Comparison of ENCODE assay signal across 9 cellular contexts in genomic region chr5:179621551-179621971, GRCh38. TPM values are rescaled to one million over a fixed set of nuclear protein-coding genes. Genes with fewer than 3 reads are reported as not detected.
DNase-seq lines count a peak whose midpoint lies in the region; ATAC-seq and TF ChIP-seq lines count a peak whose summit lies in the region.
"Had no signal": no experiment of that assay in that cellular context is flagged by ENCODE, and none has a peak within 500 bp of the region (broad histone marks: within the 10 kb centered on the region; RNA-seq: fewer than 3 reads in every experiment).

No MANE protein-coding gene starts in this region.

- H3K9me3 Mint-ChIP-seq in nephron progenitor cell = no peaks in the 10 kb centered on the region

- H3K4me1 ChIP-seq in BLaER1 = peaks cover 63% of the 10 kb centered on the region
- H3K4me1 ChIP-seq in ectodermal cell (ENCODE audit: control insufficient read depth, insufficient read depth, low read length) = peaks cover 27% of the 10 kb centered on the region

- no peaks in the 10 kb centered on the region for H3K9me3 ChIP-seq in BLaER1
- H3K9me3 ChIP-seq in MG63 = no peaks in the 10 kb centered on the region
- H3K9me3 ChIP-seq in ectodermal cell (ENCODE audit: control insufficient read depth, low read length) = no peaks in the 10 kb centered on the region

- H3K27me3 ChIP-seq in BLaER1 (no peaks in the 10 kb centered on the region), MG63 (no peaks in the 10 kb centered on the region), ectodermal cell (ENCODE audit: control insufficient read depth, insufficient read depth, low read length, poor library complexity, severe bottlenecking) (no peaks in the 10 kb centered on the region)

- peaks cover 67% of the 10 kb centered on the region for H4K20me1 ChIP-seq in BLaER1

- peaks cover 59% of the 10 kb centered on the region for H3K36me3 Mint-ChIP-seq in nephron progenitor cell (ENCODE audit: low read depth)

- peak overlapping the region; percentile 88 for H3K4me2 ChIP-seq in BLaER1

- H3K27ac Mint-ChIP-seq in nephron progenitor cell = peak overlapping the region; percentile 93

- no peak for TF ChIP-seq CTCF in nephron progenitor cell (IDR thresholded peaks at IDR 0.05)

- ATAC-seq in esophagus mucosa = no peak

- H3K27me3 Mint-ChIP-seq in nephron progenitor cell (ENCODE audit: low read depth, poor library complexity) = peaks cover 4% of the 10 kb centered on the region

- peak overlapping the region; percentile 100 for H3K9ac ChIP-seq in BLaER1

- H3K4me3 ChIP-seq in BLaER1 (peak overlapping the region; percentile 95), MG63 (peak overlapping the region; percentile 81), ectodermal cell (ENCODE audit: insufficient read depth, low read depth, low read length) (peak overlapping the region; percentile 100)

- peaks cover 59% of the 10 kb centered on the region for H3K36me3 ChIP-seq in BLaER1
- H3K36me3 ChIP-seq in MG63 = peaks cover 67% of the 10 kb centered on the region
- H3K36me3 ChIP-seq in ectodermal cell (ENCODE audit: control insufficient read depth, insufficient read depth, low read length) = peaks cover 48% of the 10 kb centered on the region

- H3K4me1 Mint-ChIP-seq in nephron progenitor cell = peaks cover 66% of the 10 kb centered on the region

- DNase-seq in MG63 (no peak), nephron progenitor cell (no peak), medulla oblongata (ENCODE audit: extremely low spot score) (no peak), AG08396 (ENCODE audit: low spot score) (no peak), HPDE6-E6E7 (ENCODE audit: extremely low spot score) (no peak)
- DNase-seq: activated CD4-positive, CD25-positive, alpha-beta regulatory T cell had no signal

- WGBS in ectodermal cell, 2 experiments = 26 to 27% methylated on average over 9 of the region's 9 CpGs

- H3K27ac ChIP-seq in BLaER1 (peak overlapping the region; percentile 77; the same call in 1 of the 2 replicates), ectodermal cell (ENCODE audit: insufficient read depth, low read depth, low read length, poor library complexity, severe bottlenecking) (no peak overlapping the region)

- H3K4me3 Mint-ChIP-seq in nephron progenitor cell = peak overlapping the region; percentile 99

RNA-seq across cellular contexts. Expression of gene HNRNPH1, which starts 1.9 kb away (rescaled TPM):
- 45.4 and 70.6 TPM in 2 replicates for total RNA-seq in MG63 (2014; rRNA removed; shearing (Covaris generic); ENCODE audit: low replicate concordance)
- 1,130 TPM for polyA plus RNA-seq in ectodermal cell (2013, experiment 1 of 4)
- 1,071 TPM for polyA plus RNA-seq in ectodermal cell (2013, experiment 2 of 4)
- 620 TPM for polyA plus RNA-seq in ectodermal cell (2013, experiment 3 of 4)
- polyA plus RNA-seq in ectodermal cell (2013, experiment 4 of 4) = 652 TPM
- 268 TPM for total RNA-seq in esophagus mucosa

RNA-seq across cellular contexts. Expression of gene CBY3, which starts 59.3 kb away (rescaled TPM):
- total RNA-seq in MG63 (2014; rRNA removed; shearing (Covaris generic); ENCODE audit: low replicate concordance) = not detected in 2 replicates
- polyA plus RNA-seq in ectodermal cell (2013, experiment 1 of 4) = 0.57 TPM
- polyA plus RNA-seq in ectodermal cell (2013, experiment 2 of 4) = not detected
- polyA plus RNA-seq in ectodermal cell (2013, experiment 3 of 4) = 0.37 TPM
- polyA plus RNA-seq in ectodermal cell (2013, experiment 4 of 4) = not detected
- total RNA-seq in esophagus mucosa = not detected
